22 cellular contexts compared by ENCODE assay signal in the genomic region with DNA sequence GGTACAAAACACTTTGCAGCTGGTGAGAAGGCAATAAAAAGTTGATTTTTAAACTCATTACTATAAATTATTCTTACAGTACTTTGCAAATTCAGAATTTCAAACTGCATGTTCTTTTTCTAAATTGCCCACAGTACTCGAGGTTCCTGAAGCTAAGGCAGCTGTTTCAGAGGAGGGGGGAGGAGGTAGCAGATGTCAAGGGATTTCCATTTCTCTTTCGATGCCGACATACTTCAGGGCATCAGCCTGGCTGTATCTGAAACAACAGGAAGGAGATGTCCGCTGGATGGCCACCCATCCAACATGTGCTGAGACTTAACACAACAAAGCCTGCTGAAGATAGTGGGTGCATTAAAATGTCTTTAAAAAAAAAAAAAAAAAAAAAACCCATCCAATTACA.
DNase-seq lines count a peak whose midpoint lies in the region; ATAC-seq and TF ChIP-seq lines count a peak whose summit lies in the region.
"Had no signal": no experiment of that assay in that cellular context is flagged by ENCODE, and none has a peak within 500 bp of the region (broad histone marks: within the 10 kb centered on the region; RNA-seq: fewer than 3 reads in every experiment).

No MANE protein-coding gene starts in this region.

- H3K4me1 ChIP-seq in psoas muscle (no peaks in the 10 kb centered on the region), stomach (no peaks in the 10 kb centered on the region)
- H3K4me1 ChIP-seq: A549, SJSA1 had no signal

- TF ChIP-seq CTCF in osteocyte (IDR thresholded peaks at IDR 0.05), result no peak
- no peak for TF ChIP-seq CTCF in psoas muscle (IDR thresholded peaks at IDR 0.05)
- TF ChIP-seq CTCF in stomach (IDR thresholded peaks at IDR 0.05), result no peak

- H3K36me3 ChIP-seq in psoas muscle (ENCODE audit: insufficient read depth in 1 of 2, low read depth in 1 of 2) (peaks cover 0 to 85% of the 10 kb centered on the region in 2 donors), stomach (peaks cover 0 to 72% (median 57%) of the 10 kb centered on the region in 4 donors)

- 41 to 52% (median 49%) methylated on average over 4 of the region's 4 CpGs for WGBS in psoas muscle, 3 donors
- WGBS in stomach, 5 donors, result 79 to 90% (median 85%) methylated on average over 4 of the region's 4 CpGs

- peaks cover 14 to 32% of the 10 kb centered on the region in 2 donors for H3K36me3 Mint-ChIP-seq in activated naive CD4-positive, alpha-beta T cell treated with anti-CD3 and anti-CD28 coated beads, Interleukin-2, amount 50 U/mL, for 72 hours
- no peaks in the 10 kb centered on the region for H3K36me3 Mint-ChIP-seq in T-helper 17 cell (ENCODE audit: low read depth)
- peaks cover 23% of the 10 kb centered on the region for H3K36me3 Mint-ChIP-seq in osteocyte (ENCODE audit: unreplicated experiment)

- H3K4me3 ChIP-seq in psoas muscle, result no peak overlapping the region
- H3K4me3 ChIP-seq in stomach, result no peak overlapping the region
- H3K4me3 ChIP-seq: A549, SJSA1 had no signal

- no peaks in the 10 kb centered on the region for H3K9me3 Mint-ChIP-seq in activated naive CD4-positive, alpha-beta T cell treated with anti-CD3 and anti-CD28 coated beads, Interleukin-2, amount 50 U/mL, for 72 hours
- H3K9me3 Mint-ChIP-seq in osteocyte (ENCODE audit: unreplicated experiment), result no peaks in the 10 kb centered on the region
- H3K9me3 Mint-ChIP-seq: CD14-positive monocyte had no signal

- ATAC-seq in activated naive CD4-positive, alpha-beta T cell treated with anti-CD3 and anti-CD28 coated beads, Interleukin-2, amount 50 U/mL, for 72 hours, result no peak
- ATAC-seq in T-helper 17 cell, result no peak
- no peak for ATAC-seq in psoas muscle
- ATAC-seq: A549, Right ventricle myocardium inferior had no signal

- H3K27ac ChIP-seq in psoas muscle, result no peak overlapping the region
- no peak overlapping the region for H3K27ac ChIP-seq in stomach
- H3K27ac ChIP-seq: A549, SJSA1 had no signal

- TF ChIP-seq POLR2A in stomach (IDR thresholded peaks at IDR 0.05), result no peak

- H3K27me3 ChIP-seq in psoas muscle (ENCODE audit: insufficient read depth in 3 of 3, low read length in 2 of 3), result no peaks in the 10 kb centered on the region
- H3K27me3 ChIP-seq in stomach, result no peaks in the 10 kb centered on the region
- H3K27me3 ChIP-seq: SJSA1 had no signal

- H3K27me3 Mint-ChIP-seq in T-helper 17 cell, result no peaks in the 10 kb centered on the region
- H3K27me3 Mint-ChIP-seq in osteocyte (ENCODE audit: unreplicated experiment), result no peaks in the 10 kb centered on the region
- H3K27me3 Mint-ChIP-seq: B cell had no signal

- TF ChIP-seq EP300 in stomach (IDR thresholded peaks at IDR 0.05), result no peak

- DNase-seq in activated naive CD4-positive, alpha-beta T cell treated with anti-CD3 and anti-CD28 coated beads, Interleukin-2, amount 50 U/mL, for 72 hours (ENCODE audit: low spot score in 2 of 2), result no peak
- no peak for DNase-seq in activated naive CD4-positive, alpha-beta T cell treated with Interleukin-2 at 50 U/mL for 16 hours
- DNase-seq in NCI-H1694 treated with DMSO at 0.1 percent for 48 hours (lab: John Stamatoyannopoulos, UW) (peak; percentile 26), T-helper 17 cell (no peak), osteocyte (ENCODE audit: extremely low spot score, unreplicated experiment) (no peak), psoas muscle (no peak), cortex of kidney (lab: John Stamatoyannopoulos, UW) (no peak), stomach (no peak)
- DNase-seq: DMS79, H7, Karpas-422, NCI-H1417, NCI-H187 treated with DMSO at 0.1 percent for 48 hours, NCI-H2107, NCI-H2227 treated with DMSO at 0.1 percent for 48 hours, NCI-H510A, NCI-H774 had no signal

- peak overlapping the region; percentile 26 to 92 for H3K27ac Mint-ChIP-seq in activated naive CD4-positive, alpha-beta T cell treated with anti-CD3 and anti-CD28 coated beads, Interleukin-2, amount 50 U/mL, for 72 hours
- peak overlapping the region; percentile 76 for H3K27ac Mint-ChIP-seq in T-helper 17 cell
- peak overlapping the region; percentile 11 for H3K27ac Mint-ChIP-seq in osteocyte (ENCODE audit: unreplicated experiment)
- H3K27ac Mint-ChIP-seq: B cell had no signal

- H3K4me1 Mint-ChIP-seq in T-helper 17 cell, result peaks cover 2% of the 10 kb centered on the region
- no peaks in the 10 kb centered on the region for H3K4me1 Mint-ChIP-seq in osteocyte (ENCODE audit: unreplicated experiment)
- H3K4me1 Mint-ChIP-seq: CD14-positive monocyte had no signal

- intact Hi-C loops in psoas muscle (cut with DNase I), result no loop called here
- intact Hi-C loops in stomach (cut with DNase I; ENCODE audit: low total_unique reads), result no loop called here

- H3K4me3 Mint-ChIP-seq in T-helper 17 cell (no peak overlapping the region), osteocyte (ENCODE audit: unreplicated experiment) (no peak overlapping the region)
- H3K4me3 Mint-ChIP-seq: B cell, CD14-positive monocyte had no signal

- H3K9me3 ChIP-seq in T-helper 17 cell (ENCODE audit: control insufficient read depth, low read length, poor library complexity, severe bottlenecking), result no peaks in the 10 kb centered on the region
- H3K9me3 ChIP-seq in psoas muscle, result no peaks in the 10 kb centered on the region
- H3K9me3 ChIP-seq in stomach, result no peaks in the 10 kb centered on the region
- H3K9me3 ChIP-seq: A549, SJSA1 had no signal

Comparison
In these comparisons a context has a peak if more than half of its experiments do, and no peak if none do; other contexts are left out.
1. H3K27ac Mint-ChIP-seq: peak in every context shown above with its lines; median percentile 76 in T-helper 17 cell; 59 in activated naive CD4-positive, alpha-beta T cell treated with anti-CD3 and anti-CD28 coated beads, Interleukin-2, amount 50 U/mL, for 72 hours; 11 in osteocyte.